Comparison of ENCODE assay signal across 13 cellular contexts in genomic region chr10:73665581-73665980, GRCh38. TPM values are rescaled to one million over a fixed set of nuclear protein-coding genes. Genes with fewer than 3 reads are reported as not detected.
A peak's percentile ranks its signal among the peaks of the same experiment; 100 is the strongest.
DNase-seq lines count a peak whose midpoint lies in the region; ATAC-seq and TF ChIP-seq lines count a peak whose summit lies in the region.
"Not testable (repeated sequence)": the region's sequence is repeated elsewhere in the genome, so short reads cannot be mapped to it uniquely, and the experiment has no call there.
"Had no signal": no experiment of that assay in that cellular context is flagged by ENCODE, and none has a peak within 500 bp of the region (broad histone marks: within the 10 kb centered on the region; RNA-seq: fewer than 3 reads in every experiment).

No MANE protein-coding gene starts in this region.

- H3K14ac ChIP-seq in IMR-90 (replicated peaks; ENCODE audit: low read depth, low read length) = not testable (repeated sequence)

- dilution Hi-C loops in IMR-90 (cut with HindIII; ENCODE audit: low sequenced_read_pairs, unreplicated experiment) = not testable (repeated sequence)

- not testable (repeated sequence) for H3K9me1 ChIP-seq in IMR-90 (ENCODE audit: insufficient read depth, low read length)

- H2BK5ac ChIP-seq in IMR-90 (ENCODE audit: low read depth, low read length, poor library complexity, severe bottlenecking) = peak overlapping the region; percentile 62

- H3K4me2 ChIP-seq in IMR-90 (ENCODE audit: low read depth, low read length) = not testable (repeated sequence)

- H3K56ac ChIP-seq in IMR-90 (ENCODE audit: extremely low read depth, insufficient read depth, low read length) = not testable (repeated sequence)

- not testable (repeated sequence) for H4K5ac ChIP-seq in IMR-90 (ENCODE audit: low read depth, low read length)

- TF ChIP-seq CTCF in C4-2B (conservative IDR thresholded peaks at IDR 0.05); IMR-90 (conservative IDR thresholded peaks at IDR 0.05; ENCODE audit: low read depth, low read length); body of pancreas (IDR thresholded peaks at IDR 0.05); psoas muscle (IDR thresholded peaks at IDR 0.05): not testable (repeated sequence)

- H2BK20ac ChIP-seq in IMR-90 (ENCODE audit: low read depth, low read length) = 0 out of 2 replicates have a peak overlapping the region, but pooled peaks have one; percentile 24

- H3K36me3 ChIP-seq in IMR-90 (ENCODE audit: control insufficient read depth, insufficient read depth, low read length); MG63; body of pancreas (replicated peaks in 1 of 2; ENCODE audit: insufficient read depth in 1 of 2, low read depth in 2 of 2); psoas muscle (ENCODE audit: insufficient read depth in 1 of 2, low read depth in 1 of 2): not testable (repeated sequence)

- not testable (repeated sequence) for H4K20me1 ChIP-seq in IMR-90 (ENCODE audit: insufficient read depth, low read length)

- POLR2A ChIA-PET in IMR-90 (lab: Charles Lee; ENCODE audit: unreplicated experiment) = not testable (repeated sequence)

- not testable (repeated sequence) for H3K9ac ChIP-seq in IMR-90 (ENCODE audit: low read depth, low read length)

- H3K27ac ChIP-seq in C4-2B (peak overlapping the region; percentile 30), IMR-90 (ENCODE audit: insufficient read depth, low read length) (peak overlapping the region; percentile 16; the same call in 1 of the 2 replicates), body of pancreas (peak overlapping the region in 3 of 4 donors; percentile 17 to 47 (median 26)), psoas muscle (peak overlapping the region; percentile 4)

- not testable (repeated sequence) for H3K27me3 ChIP-seq in IMR-90 (ENCODE audit: control insufficient read depth, insufficient read depth, low read length); MG63; body of pancreas; psoas muscle (ENCODE audit: insufficient read depth in 3 of 3, low read length in 2 of 3)

- not testable (repeated sequence) for TF ChIP-seq RAD21 in IMR-90 (IDR thresholded peaks at IDR 0.05; ENCODE audit: low read length)

- in situ Hi-C loops in IMR-90 (cut with MboI; ENCODE audit: low sequenced_read_pairs) = not testable (repeated sequence)

- H4K8ac ChIP-seq in IMR-90 (ENCODE audit: low read depth in 2 of 2, low read length in 2 of 2) = 0 out of 4 replicates have a peak overlapping the region, but pooled peaks of 1 of the 2 experiments have one; percentile 42

- not testable (repeated sequence) for BruUV-seq in IMR-90 (replicated peaks; lab: Mats Ljungman, UMichigan)

- H2BK120ac ChIP-seq in IMR-90 (ENCODE audit: low read depth, low read length) = peak overlapping the region; percentile 64; the same call in 1 of the 2 replicates

- peak overlapping the region; percentile 72; the same call in 1 of the 2 replicates for H4K91ac ChIP-seq in IMR-90 (ENCODE audit: insufficient read depth, low read depth, low read length)

- H3K79me1 ChIP-seq in IMR-90 (ENCODE audit: low read depth in 1 of 2, low read length in 2 of 2) = not testable (repeated sequence)

- H3K18ac ChIP-seq in IMR-90 (ENCODE audit: low read depth, low read length) = not testable (repeated sequence)

- not testable (repeated sequence) for H3K9me3 ChIP-seq in IMR-90 (ENCODE audit: control insufficient read depth, insufficient read depth, low read length); MG63; body of pancreas; psoas muscle

- not testable (repeated sequence) for H2AK9ac ChIP-seq in IMR-90 (replicated peaks; ENCODE audit: low read depth, low read length, poor library complexity)

- peak overlapping the region; percentile 65 for H3K4ac ChIP-seq in IMR-90 (ENCODE audit: low read depth, low read length)

- H2BK15ac ChIP-seq in IMR-90 (ENCODE audit: low read depth, low read length) = not testable (repeated sequence)

- intact Hi-C loops in IMR-90 (cut with micrococcal nuclease); body of pancreas (cut with DNase I); psoas muscle (cut with DNase I): not testable (repeated sequence)

- peak overlapping the region; percentile 67 for H2AK5ac ChIP-seq in IMR-90 (ENCODE audit: low read depth, low read length)

- not testable (repeated sequence) for TF ChIP-seq POLR2A in IMR-90 (IDR thresholded peaks at IDR 0.05; ENCODE audit: low read depth, low read length); body of pancreas (IDR thresholded peaks at IDR 0.05)

- not testable (repeated sequence) for H3K4me1 ChIP-seq in IMR-90 (ENCODE audit: control insufficient read depth, insufficient read depth, low read length); psoas muscle
- H3K4me1 ChIP-seq in body of pancreas = peaks cover 25% of the 10 kb centered on the region

- not testable (repeated sequence) for ATAC-seq in IMR-90 (ENCODE audit: low read depth); body of pancreas; psoas muscle

- not testable (repeated sequence) for H2AFZ ChIP-seq in IMR-90 (replicated peaks; ENCODE audit: low read length, poor library complexity)

- not testable (repeated sequence) for DNase-seq in IMR-90, body of pancreas, psoas muscle
- DNase-seq in MG63 (peak; percentile 31), islet precursor cell (peak; percentile 22)

- 100% methylated on average over 1 of the region's 3 CpGs; no CpG with 5 or more reads in 1 of the 2 experiments for WGBS in IMR-90 (ENCODE audit: extremely low coverage in 2 of 2, insufficient read length in 1 of 2), 2 experiments
- WGBS in body of pancreas, 2 donors = 91 to 100% methylated on average over 2 to 3 of the region's 3 CpGs
- WGBS in psoas muscle, 3 donors = 76 to 92% (median 91%) methylated on average over 3 of the region's 3 CpGs

- not testable (repeated sequence) for H3K4me3 ChIP-seq in IMR-90 (ENCODE audit: insufficient read depth, low read depth, low read length); MG63; body of pancreas; psoas muscle

- CTCF ChIA-PET in IMR-90 (lab: Yijun Ruan, JAX) = not testable (repeated sequence)

- H3K23ac ChIP-seq in IMR-90 (ENCODE audit: low read depth, low read length) = not testable (repeated sequence)

RNA-seq across cellular contexts. Expression of gene SYNPO2L, which starts 9.8 kb away (rescaled TPM):
- total RNA-seq in IMR-90 (2012; rRNA removed) = under 0.01 and 0.18 TPM in 2 replicates
- polyA plus RNA-seq in IMR-90 (2012; rRNA removed) = 0.62 and 0.75 TPM in 2 replicates
- polyA plus RNA-seq in IMR-90 (2012; cell fraction: cytosol; rRNA removed) = 0.41 and 0.60 TPM in 2 replicates
- 0.53 and 0.86 TPM in 2 replicates for polyA plus RNA-seq in IMR-90 (2012; cell fraction: nucleus; rRNA removed; ENCODE audit: low replicate concordance)
- not detected in 2 replicates for total RNA-seq in MG63 (2014; rRNA removed; shearing (Covaris generic); ENCODE audit: low replicate concordance)
- not detected for total RNA-seq in body of pancreas
- total RNA-seq in psoas muscle = 100 to 1,000 TPM; 132 to 289 (median 185) TPM
- polyA plus RNA-seq in psoas muscle = 10 to 100 TPM in 2 of 3 donors, 1 to 10 TPM in 1; 8.8 to 60.7 (median 27.3) TPM
- total RNA-seq: CD4-positive, alpha-beta memory T cell; CD4-positive, CD25-positive, alpha-beta regulatory T cell; CD8-positive, alpha-beta memory T cell; Daoy; G401 had no signal
- polyA plus RNA-seq: CD14-positive monocyte; CD4-positive, alpha-beta memory T cell; CD4-positive, CD25-positive, alpha-beta regulatory T cell; CD8-positive, alpha-beta memory T cell had no signal

RNA-seq across cellular contexts. Expression of gene MYOZ1, which starts 24.3 kb away (rescaled TPM):
- total RNA-seq in IMR-90 (2012; rRNA removed) (under 0.01 and 0.18 TPM in 2 replicates), body of pancreas (not detected), psoas muscle (1,000 to 10,000 TPM in 3 of 4 donors, 100 to 1,000 TPM in 1; 805 to 1,915 (median 1,417) TPM)
- polyA plus RNA-seq in IMR-90 (2012; rRNA removed) (0.27 and 0.29 TPM in 2 replicates), psoas muscle (1,000 to 10,000 TPM in 1 of 3 donors, 100 to 1,000 TPM in 2; 318 to 1,157 (median 878) TPM)
- 0.15 and 0.24 TPM in 2 replicates for polyA plus RNA-seq in IMR-90 (2012; cell fraction: cytosol; rRNA removed)
- 0.04 and 0.10 TPM in 2 replicates for polyA plus RNA-seq in IMR-90 (2012; cell fraction: nucleus; rRNA removed; ENCODE audit: low replicate concordance)
- total RNA-seq in MG63 (2014; rRNA removed; shearing (Covaris generic); ENCODE audit: low replicate concordance) = not detected in 2 replicates
- total RNA-seq: CD4-positive, alpha-beta memory T cell; CD4-positive, CD25-positive, alpha-beta regulatory T cell; CD8-positive, alpha-beta memory T cell; Daoy had no signal
- polyA plus RNA-seq: AG04450; CD14-positive monocyte; CD4-positive, alpha-beta memory T cell; CD4-positive, CD25-positive, alpha-beta regulatory T cell; CD8-positive, alpha-beta memory T cell had no signal

RNA-seq across cellular contexts. Expression of gene AGAP5, which starts 32.3 kb away (rescaled TPM):
- total RNA-seq in IMR-90 (2012; rRNA removed) (1.4 and 1.8 TPM in 2 replicates), body of pancreas (10 to 100 TPM; 13.5 to 25.1 TPM), psoas muscle (1 to 10 TPM; 1.4 to 3.6 (median 2.9) TPM)
- polyA plus RNA-seq in IMR-90 (2012; rRNA removed) (4.1 TPM in 2 replicates), psoas muscle (1 to 10 TPM; 2.1 to 2.3 (median 2.2) TPM)
- 1.2 and 1.5 TPM in 2 replicates for polyA plus RNA-seq in IMR-90 (2012; cell fraction: cytosol; rRNA removed)
- polyA plus RNA-seq in IMR-90 (2012; cell fraction: nucleus; rRNA removed; ENCODE audit: low replicate concordance) = 32.0 and 39.3 TPM in 2 replicates
- total RNA-seq in MG63 (2014; rRNA removed; shearing (Covaris generic); ENCODE audit: low replicate concordance) = 1.1 and 3.1 TPM in 2 replicates

Comparison
In these comparisons a context has a peak if more than half of its experiments do, and no peak if none do; other contexts are left out.
1. RNA of gene SYNPO2L, which starts 9.8 kb away (total RNA-seq): 132 to 289 TPM in psoas muscle; under 0.01 to 0.18 TPM in IMR-90, not detected in MG63 and not detected in body of pancreas; every median in the first group is over 100 times any median in the second.
2. RNA of gene MYOZ1, which starts 24.3 kb away (total RNA-seq): 805 to 1,915 TPM in psoas muscle; under 0.01 to 0.18 TPM in IMR-90, not detected in MG63 and not detected in body of pancreas; every median in the first group is over 100 times any median in the second.
3. Peak in every context shown above with its lines, with median percentiles within 50 percentile points of each other: H3K27ac ChIP-seq.